18 cellular contexts compared by ENCODE assay signal in genomic region chr3:181006541-181006940, GRCh38. TPM values are rescaled to one million over a fixed set of nuclear protein-coding genes. Genes with fewer than 3 reads are reported as not detected.
A peak's percentile ranks its signal among the peaks of the same experiment; 100 is the strongest.
DNase-seq lines count a peak whose midpoint lies in the region; ATAC-seq, FAIRE-seq and TF ChIP-seq lines count a peak whose summit lies in the region.
"Had no signal": no experiment of that assay in that cellular context is flagged by ENCODE, and none has a peak within 500 bp of the region (broad histone marks: within the 10 kb centered on the region; RNA-seq: fewer than 3 reads in every experiment).

No MANE protein-coding gene starts in this region.

- H2AK9ac ChIP-seq in IMR-90 (replicated peaks; ENCODE audit: low read depth, low read length, poor library complexity): no peak overlapping the region

- no peaks in the 10 kb centered on the region for H4K20me1 ChIP-seq in HepG2 (ENCODE audit: insufficient read depth, low read length)
- no peaks in the 10 kb centered on the region for H4K20me1 ChIP-seq in IMR-90 (ENCODE audit: insufficient read depth, low read length)
- H4K20me1 ChIP-seq: BLaER1 treated with 17β-estradiol and CSF1 and Interleukin-3, amounts not matched to agents 10 nM and 100 nM had no signal

- H3K27me3 ChIP-seq in HepG2 (ENCODE audit: control insufficient read depth in 1 of 2, insufficient read depth in 2 of 2, low read length in 2 of 2) (no peaks in the 10 kb centered on the region), right lobe of liver (no peaks in the 10 kb centered on the region), IMR-90 (ENCODE audit: control insufficient read depth, insufficient read depth, low read length) (no peaks in the 10 kb centered on the region), foreskin keratinocyte (no peaks in the 10 kb centered on the region), stomach (no peaks in the 10 kb centered on the region)
- H3K27me3 ChIP-seq: BLaER1 treated with 17β-estradiol and CSF1 and Interleukin-3, amounts not matched to agents 10 nM and 100 nM had no signal

- H3K4me1 ChIP-seq in HepG2 (ENCODE audit: insufficient read depth, low read length): peaks cover 15% of the 10 kb centered on the region; the same call in 1 of the 2 replicates
- no peaks in the 10 kb centered on the region for H3K4me1 ChIP-seq in right lobe of liver
- no peaks in the 10 kb centered on the region for H3K4me1 ChIP-seq in IMR-90 (ENCODE audit: control insufficient read depth, insufficient read depth, low read length)
- no peaks in the 10 kb centered on the region for H3K4me1 ChIP-seq in foreskin keratinocyte
- no peaks in the 10 kb centered on the region for H3K4me1 ChIP-seq in stomach
- H3K4me1 ChIP-seq: BLaER1 treated with 17β-estradiol and CSF1 and Interleukin-3, amounts not matched to agents 10 nM and 100 nM; HAP-1 had no signal

- no peak overlapping the region for H2BK20ac ChIP-seq in IMR-90 (ENCODE audit: low read depth, low read length)

- in situ Hi-C loops in HepG2 (cut with HindIII; ENCODE audit: extremely low pct_ligation_motif_present, low pct_unique_long_range_greater_than_20kb) (no loop called here), IMR-90 (cut with MboI; ENCODE audit: low sequenced_read_pairs) (no loop called here)

- no peak overlapping the region for H2BK120ac ChIP-seq in IMR-90 (ENCODE audit: low read depth, low read length)

- no peak for TF ChIP-seq CTCF in HepG2 (CRISPR knock-in tag; IDR thresholded peaks at IDR 0.05)
- TF ChIP-seq CTCF in right lobe of liver (IDR thresholded peaks at IDR 0.05): no peak
- no peak for TF ChIP-seq CTCF in IMR-90 (conservative IDR thresholded peaks at IDR 0.05; ENCODE audit: low read depth, low read length)
- no peak for TF ChIP-seq CTCF in foreskin keratinocyte (conservative IDR thresholded peaks at IDR 0.05)
- no peak for TF ChIP-seq CTCF in stomach (IDR thresholded peaks at IDR 0.05)

- no peaks in the 10 kb centered on the region for H3K79me1 ChIP-seq in IMR-90 (ENCODE audit: low read depth in 1 of 2, low read length in 2 of 2)

- H3K23ac ChIP-seq in IMR-90 (ENCODE audit: low read depth, low read length): no peak overlapping the region

- DNase-seq in HepG2 (ENCODE audit: low spot score): no peak
- no peak for DNase-seq in right lobe of liver
- DNase-seq in IMR-90: peak; percentile 4
- DNase-seq in foreskin keratinocyte: no peak
- DNase-seq in stomach: no peak
- DNase-seq in NCI-H345 treated with DMSO at 0.1 percent for 48 hours (lab: John Stamatoyannopoulos, UW; ENCODE audit: unreplicated experiment): no peak
- DNase-seq in T-cell: no peak
- DNase-seq: Calu3; CD8-positive, alpha-beta T cell; GF-D8; GOT3; HFFc6; KG1 had no signal

- POLR2A ChIA-PET in HepG2 (lab: Yijun Ruan, JAX) (no interaction called here), IMR-90 (lab: Charles Lee; ENCODE audit: unreplicated experiment) (no interaction called here), T-cell (lab: Charles Lee) (no interaction called here)

- no peak for TF ChIP-seq RAD21 in HepG2 (CRISPR knock-in tag; IDR thresholded peaks at IDR 0.05)
- no peak for TF ChIP-seq RAD21 in IMR-90 (IDR thresholded peaks at IDR 0.05; ENCODE audit: low read length)

- H3K4me2 ChIP-seq in HepG2 (ENCODE audit: low read depth, low read length) (no peak overlapping the region), IMR-90 (ENCODE audit: low read depth, low read length) (no peak overlapping the region)
- H3K4me2 ChIP-seq: BLaER1 treated with 17β-estradiol and CSF1 and Interleukin-3, amounts not matched to agents 10 nM and 100 nM had no signal

- H4K8ac ChIP-seq in IMR-90 (ENCODE audit: low read depth in 2 of 2, low read length in 2 of 2): no peak overlapping the region

- no peak for TF ChIP-seq POLR2A in HepG2 (IDR thresholded peaks at IDR 0.05; ENCODE audit: insufficient read depth in 1 of 2, low read depth in 2 of 2, low read length in 2 of 2)
- no peak for TF ChIP-seq POLR2A in right lobe of liver (IDR thresholded peaks at IDR 0.05)
- TF ChIP-seq POLR2A in IMR-90 (IDR thresholded peaks at IDR 0.05; ENCODE audit: low read depth, low read length): no peak
- TF ChIP-seq POLR2A in stomach (IDR thresholded peaks at IDR 0.05): no peak

- H3K36me3 ChIP-seq in HepG2 (replicated peaks in 1 of 2; ENCODE audit: control insufficient read depth in 1 of 2, insufficient read depth in 2 of 2, low read length in 2 of 2): no peaks in the 10 kb centered on the region
- H3K36me3 ChIP-seq in right lobe of liver: no peaks in the 10 kb centered on the region
- no peaks in the 10 kb centered on the region for H3K36me3 ChIP-seq in IMR-90 (ENCODE audit: control insufficient read depth, insufficient read depth, low read length)
- H3K36me3 ChIP-seq in stomach: no peaks in the 10 kb centered on the region
- H3K36me3 ChIP-seq: BLaER1 treated with 17β-estradiol and CSF1 and Interleukin-3, amounts not matched to agents 10 nM and 100 nM; HAP-1 had no signal

- no peak overlapping the region for H3K4me3 Mint-ChIP-seq in T-cell
- H3K4me3 Mint-ChIP-seq: B cell; CD8-positive, alpha-beta T cell; HFFc6; IgD-negative memory B cell had no signal

- CTCF ChIA-PET in HepG2 (lab: Yijun Ruan, JAX; ENCODE audit: low intra/inter-chr PET ratio, low total read pairs): no interaction called here
- CTCF ChIA-PET in IMR-90 (lab: Yijun Ruan, JAX): no interaction called here
- CTCF ChIA-PET in T-cell (lab: Charles Lee): no interaction called here

- no peak for FAIRE-seq in HepG2 (lab: Jason Lieb, UNC)

- no peak overlapping the region for H4K5ac ChIP-seq in IMR-90 (ENCODE audit: low read depth, low read length)

- intact Hi-C loops in HepG2 (cut with micrococcal nuclease; ENCODE audit: unreplicated experiment): no loop called here
- intact Hi-C loops in right lobe of liver (cut with DNase I): no loop called here
- intact Hi-C loops in IMR-90 (cut with micrococcal nuclease): no loop called here
- intact Hi-C loops in stomach (cut with DNase I; ENCODE audit: low total_unique reads): no loop called here

- H2BK5ac ChIP-seq in IMR-90 (ENCODE audit: low read depth, low read length, poor library complexity, severe bottlenecking): no peak overlapping the region

- no peak for TF ChIP-seq EP300 in HepG2 (IDR thresholded peaks at IDR 0.05; ENCODE audit: low read depth in 2 of 2, low read length in 2 of 2)
- no peak for TF ChIP-seq EP300 in HepG2 (CRISPR knock-in tag; IDR thresholded peaks at IDR 0.05; ENCODE audit: borderline replicate concordance)
- no peak for TF ChIP-seq EP300 in stomach (IDR thresholded peaks at IDR 0.05)

- H4K91ac ChIP-seq in IMR-90 (ENCODE audit: insufficient read depth, low read depth, low read length): no peak overlapping the region

- H2BK15ac ChIP-seq in IMR-90 (ENCODE audit: low read depth, low read length): no peak overlapping the region

- H3K14ac ChIP-seq in IMR-90 (replicated peaks; ENCODE audit: low read depth, low read length): no peak overlapping the region

- H3K9me3 Mint-ChIP-seq in T-cell: peaks cover 8 to 12% (median 10%) of the 10 kb centered on the region in 3 donors

- H3K56ac ChIP-seq in IMR-90 (ENCODE audit: extremely low read depth, insufficient read depth, low read length): no peak overlapping the region

- no peak overlapping the region for H3K18ac ChIP-seq in IMR-90 (ENCODE audit: low read depth, low read length)

- 31% methylated on average over 7 of the region's 7 CpGs for WGBS in HepG2 (ENCODE audit: low lambda C conversion rate)
- WGBS in right lobe of liver (ENCODE audit: insufficient coverage, low coverage, low lambda C conversion rate, missing lambda C conversion rate): 71% methylated on average over 4 of the region's 7 CpGs
- WGBS in IMR-90 (ENCODE audit: extremely low coverage in 2 of 2, insufficient read length in 1 of 2), 2 experiments: 80% methylated on average over 1 of the region's 7 CpGs; no CpG with 5 or more reads in 1 of the 2 experiments
- WGBS in stomach, 5 donors: 78 to 91% (median 88%) methylated on average over 7 of the region's 7 CpGs

- H3K9me3 ChIP-seq in HepG2 (ENCODE audit: low read length): no peaks in the 10 kb centered on the region
- no peaks in the 10 kb centered on the region for H3K9me3 ChIP-seq in right lobe of liver
- H3K9me3 ChIP-seq in IMR-90 (ENCODE audit: control insufficient read depth, insufficient read depth, low read length): no peaks in the 10 kb centered on the region
- H3K9me3 ChIP-seq in stomach: peaks cover 0 to 13% (median 1%) of the 10 kb centered on the region in 4 donors

- H3K9me1 ChIP-seq in IMR-90 (ENCODE audit: insufficient read depth, low read length): no peaks in the 10 kb centered on the region

- no peak overlapping the region for H2AK5ac ChIP-seq in IMR-90 (ENCODE audit: low read depth, low read length)

- peaks cover 13% of the 10 kb centered on the region for H3K36me3 Mint-ChIP-seq in T-cell

- dilution Hi-C loops in IMR-90 (cut with HindIII; ENCODE audit: low sequenced_read_pairs, unreplicated experiment): no loop called here

- no peak overlapping the region for H3K27ac ChIP-seq in HepG2 (ENCODE audit: extremely low read length, insufficient read depth, low read length)
- H3K27ac ChIP-seq in right lobe of liver: no peak overlapping the region
- no peak overlapping the region for H3K27ac ChIP-seq in IMR-90 (ENCODE audit: insufficient read depth, low read length)
- H3K27ac ChIP-seq in foreskin keratinocyte: no peak overlapping the region
- no peak overlapping the region for H3K27ac ChIP-seq in stomach
- H3K27ac ChIP-seq: BLaER1 treated with 17β-estradiol and CSF1 and Interleukin-3, amounts not matched to agents 10 nM and 100 nM; HL-60 had no signal

- no peak overlapping the region for H2AFZ ChIP-seq in HepG2 (ENCODE audit: low read length)
- H2AFZ ChIP-seq in IMR-90 (replicated peaks; ENCODE audit: low read length, poor library complexity): no peak overlapping the region

- H3K27ac Mint-ChIP-seq in T-cell: no peak overlapping the region
- H3K27ac Mint-ChIP-seq: B cell; CD8-positive, alpha-beta T cell; HFFc6; IgD-negative memory B cell had no signal

- ATAC-seq in HepG2 (no peak), right lobe of liver (no peak), IMR-90 (ENCODE audit: low read depth) (no peak), foreskin keratinocyte (peak; percentile 35), T-cell (replicated peaks in 1 of 4) (no peak)
- ATAC-seq: CD8-positive, alpha-beta T cell had no signal

- BruUV-seq in HepG2 (replicated peaks; lab: Mats Ljungman, UMichigan) (no TSS peak), IMR-90 (replicated peaks; lab: Mats Ljungman, UMichigan) (no TSS peak)

- H3K4ac ChIP-seq in IMR-90 (ENCODE audit: low read depth, low read length): no peak overlapping the region

- no peak overlapping the region for H3K9ac ChIP-seq in HepG2 (ENCODE audit: insufficient read depth, low read depth, low read length)
- H3K9ac ChIP-seq in IMR-90 (ENCODE audit: low read depth, low read length): no peak overlapping the region
- H3K9ac ChIP-seq: BLaER1 treated with 17β-estradiol and CSF1 and Interleukin-3, amounts not matched to agents 10 nM and 100 nM had no signal

- H3K4me3 ChIP-seq in HepG2 (replicated peaks in 1 of 3; ENCODE audit: insufficient read depth in 1 of 3, low read depth in 2 of 3, low read length in 3 of 3): no peak overlapping the region
- H3K4me3 ChIP-seq in right lobe of liver: no peak overlapping the region
- no peak overlapping the region for H3K4me3 ChIP-seq in IMR-90 (ENCODE audit: insufficient read depth, low read depth, low read length)
- H3K4me3 ChIP-seq in stomach: no peak overlapping the region
- H3K4me3 ChIP-seq: BLaER1 treated with 17β-estradiol and CSF1 and Interleukin-3, amounts not matched to agents 10 nM and 100 nM; HAP-1 had no signal

- peaks cover 5 to 13% of the 10 kb centered on the region in 2 donors for H3K27me3 Mint-ChIP-seq in T-cell
- H3K27me3 Mint-ChIP-seq: IgD-negative memory B cell had no signal

- H3K79me2 ChIP-seq in HepG2 (ENCODE audit: insufficient read depth, low read length): no peaks in the 10 kb centered on the region

- H3K4me1 Mint-ChIP-seq in T-cell: no peaks in the 10 kb centered on the region
- H3K4me1 Mint-ChIP-seq: B cell, IgD-negative memory B cell had no signal

RNA-seq across cellular contexts. Expression of gene DNAJC19, which starts 17.0 kb away (rescaled TPM):
- total RNA-seq in HepG2 (2016; rRNA removed; fragmentation: Illumina TruSeq; extraction: Trizol) (68.8 and 75.8 TPM in 2 replicates), right lobe of liver (10 to 100 TPM; 21.0 to 52.8 (median 28.5) TPM), IMR-90 (2012; rRNA removed) (16.0 and 20.8 TPM in 2 replicates), foreskin keratinocyte (27.8 and 33.6 TPM in 2 replicates), stomach (10 to 100 TPM in 4 of 5 donors, 1 to 10 TPM in 1; 6.1 to 51.3 (median 40.2) TPM), T-cell (10 to 100 TPM; 29.2 to 52.6 (median 42.0) TPM)
- 136 and 179 TPM in 2 replicates for total RNA-seq in HepG2 (2016; cell fraction: cytosol; rRNA removed; fragmentation: Illumina TruSeq; extraction: Trizol; ENCODE audit: low read depth)
- 70.3 and 76.9 TPM in 2 replicates for total RNA-seq in HepG2 (2016; cell fraction: insoluble cytoplasmic fraction; rRNA removed; fragmentation: Illumina TruSeq; extraction: Trizol)
- 133 and 153 TPM in 2 replicates for total RNA-seq in HepG2 (2016; cell fraction: membrane; rRNA removed; fragmentation: Illumina TruSeq; extraction: Trizol)
- total RNA-seq in HepG2 (2016; cell fraction: nucleus; rRNA removed; fragmentation: Illumina TruSeq; extraction: Trizol): 29.9 and 32.8 TPM in 2 replicates
- polyA plus RNA-seq in HepG2 (2011; rRNA removed) (51.1 and 55.9 TPM in 2 replicates), IMR-90 (2012; rRNA removed) (37.5 and 39.4 TPM in 2 replicates), foreskin keratinocyte (50.2 and 51.5 TPM in 2 replicates), stomach (10 to 100 TPM; 44.2 to 49.8 (median 46.4) TPM)
- 32.0 and 42.0 TPM in 2 replicates for polyA plus RNA-seq in HepG2 (2011; cell fraction: cytosol; rRNA removed)
- polyA plus RNA-seq in HepG2 (2011; cell fraction: nucleus; rRNA removed): 21.3 and 28.5 TPM in 2 replicates
- 51.5 and 65.8 TPM in 2 replicates for polyA plus RNA-seq in HepG2 (2012)
- polyA plus RNA-seq in HepG2 (2016; cell fraction: cytosol; fragmentation: Illumina TruSeq; extraction: Trizol; ENCODE audit: low read depth): 200 and 273 TPM in 2 replicates
- polyA plus RNA-seq in HepG2 (2016; cell fraction: insoluble cytoplasmic fraction; fragmentation: Illumina TruSeq; extraction: Trizol; ENCODE audit: low read depth): 69.9 and 93.8 TPM in 2 replicates
- 154 and 167 TPM in 2 replicates for polyA plus RNA-seq in HepG2 (2016; cell fraction: membrane; fragmentation: Illumina TruSeq; extraction: Trizol; ENCODE audit: low read depth)
- 76.3 and 81.3 TPM in 2 replicates for polyA plus RNA-seq in HepG2 (2016; cell fraction: nucleus; fragmentation: Illumina TruSeq; extraction: Trizol; ENCODE audit: insufficient read depth, low read depth)
- polyA minus RNA-seq in HepG2 (2011; rRNA and poly(A)+ RNA removed; ENCODE audit: low replicate concordance): 24.8 and 35.4 TPM in 2 replicates
- polyA minus RNA-seq in HepG2 (2011; cell fraction: cytosol; rRNA and poly(A)+ RNA removed): 11.2 and 14.0 TPM in 2 replicates
- 18.5 and 27.1 TPM in 2 replicates for polyA minus RNA-seq in HepG2 (2011; cell fraction: nucleus; rRNA and poly(A)+ RNA removed)
- 23.6 and 26.1 TPM in 2 replicates for polyA plus RNA-seq in IMR-90 (2012; cell fraction: cytosol; rRNA removed)
- 8.2 and 16.8 TPM in 2 replicates for polyA plus RNA-seq in IMR-90 (2012; cell fraction: nucleus; rRNA removed; ENCODE audit: low replicate concordance)
